Comparison of ENCODE assay signal across 13 cellular contexts in the genomic region with DNA sequence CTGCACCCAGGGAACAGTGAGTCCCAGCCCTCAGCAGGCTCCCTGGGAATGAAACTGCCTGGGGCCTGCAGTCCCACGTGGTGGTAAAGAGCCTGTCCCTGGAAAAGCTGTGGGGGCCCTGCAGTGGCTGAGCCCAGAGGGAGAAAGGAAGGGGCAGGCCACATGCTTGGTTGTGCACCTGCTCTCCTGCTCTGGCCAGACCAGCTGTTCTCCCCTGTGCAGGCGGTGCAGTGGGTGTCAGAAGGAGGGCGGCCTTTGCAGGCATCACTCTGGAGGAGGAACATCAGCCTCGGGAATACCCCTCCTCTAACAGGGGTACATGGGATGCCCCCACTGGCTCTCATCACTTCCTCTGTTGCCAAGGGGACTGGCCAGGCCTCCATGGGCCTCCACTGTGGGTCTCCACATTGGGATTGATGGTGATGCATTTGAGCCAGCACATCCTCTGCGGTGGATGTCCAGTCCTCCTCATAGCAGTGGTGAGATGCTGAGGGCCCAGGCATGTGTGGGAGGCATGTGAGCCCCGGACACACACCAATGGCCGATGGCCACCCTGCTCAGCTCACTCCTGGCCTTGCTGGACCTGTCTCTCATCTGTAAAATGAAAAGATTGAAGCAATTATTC.
"Had no signal": no experiment of that assay in that cellular context is flagged by ENCODE, and none has a peak within 500 bp of the region (broad histone marks: within the 10 kb centered on the region; RNA-seq: fewer than 3 reads in every experiment).

No MANE protein-coding gene starts in this region.

- H3K4me1 ChIP-seq: body of pancreas, testis had no signal

- ATAC-seq: activated CD8-positive, alpha-beta memory T cell treated with anti-CD3 and anti-CD28 coated beads, Interleukin-2, amount 10 ng/mL, durations not matched to agents 7 days and 5 days; activated T-cell treated with anti-CD3 and anti-CD28 coated beads, Interleukin-2, amount 50 U/mL, for 4 hours; body of pancreas; naive thymus-derived CD8-positive, alpha-beta T cell; sciatic nerve; stimulated activated memory B cell treated with anti-CD40 and anti-IgM and Interleukin-4, amounts not matched to agents 10 μg/mL and 1 μg/mL and 100 μg/mL, for 72 hours had no signal

- H3K27ac ChIP-seq: body of pancreas, dorsolateral prefrontal cortex, testis had no signal

- H3K27me3 ChIP-seq: body of pancreas, testis had no signal

- DNase-seq: activated CD4-positive, alpha-beta memory T cell treated with anti-CD3 and anti-CD28 coated beads, Interleukin-2, amount 10 ng/mL, durations not matched to agents 7 days and 5 days; activated CD8-positive, alpha-beta memory T cell treated with anti-CD3 and anti-CD28 coated beads, Interleukin-2, amount 10 ng/mL, durations not matched to agents 7 days and 5 days; activated naive CD4-positive, alpha-beta T cell treated with anti-CD3 and anti-CD28 coated beads for 36 hours; activated T-cell treated with anti-CD3 and anti-CD28 coated beads, Interleukin-2, amount 50 U/mL, for 4 hours; body of pancreas; caudate nucleus; mesendoderm; naive thymus-derived CD8-positive, alpha-beta T cell; stimulated activated CD4-positive, alpha-beta T cell treated with anti-CD3 and anti-CD28 coated beads, Interleukin-4, amount 100 ng/mL, for 4 hours; testis had no signal

- H3K4me3 ChIP-seq: body of pancreas, dorsolateral prefrontal cortex, testis had no signal

- H3K9me3 ChIP-seq: body of pancreas, testis had no signal
